1 cellular context compared by ENCODE assay signal in genomic region chr22:43169310-43170130, GRCh38.
A peak's percentile ranks its signal among the peaks of the same experiment; 100 is the strongest.
TF ChIP-seq lines count a peak whose summit lies in the region.

No MANE protein-coding gene starts in this region.

TF ChIP-seq in K562, 482 proteins besides CTCF, POLR2A, EP300 and RAD21:
- TF ChIP-seq POLR2G (IDR thresholded peaks at IDR 0.05; ENCODE audit: low read depth, low read length): 0 out of 2 replicates have a peak, but pooled peaks have one; percentile 23
- no peak for TF ChIP-seq HDAC1 (IDR thresholded peaks at IDR 0.05)
- no peak for TF ChIP-seq RB1 (IDR thresholded peaks at IDR 0.05; ENCODE audit: low read depth)
- peak; percentile 49 for TF ChIP-seq ZFP36 (IDR thresholded peaks at IDR 0.05; ENCODE audit: low read depth, low read length, partially characterized antibody)
- TF ChIP-seq HDAC6 (IDR thresholded peaks at IDR 0.05; ENCODE audit: low read depth, low read length): no peak
- TF ChIP-seq MBD2 (IDR thresholded peaks at IDR 0.05; ENCODE audit: borderline replicate concordance, low read depth): no peak
- no peak for TF ChIP-seq SMAD3 (CRISPR knock-in tag; conservative IDR thresholded peaks at IDR 0.05)
- TF ChIP-seq FOSL1 (tag; conservative IDR thresholded peaks at IDR 0.05): no peak
- TF ChIP-seq KAT2B (IDR thresholded peaks at IDR 0.05; ENCODE audit: low read depth, low read length): no peak
- no peak for TF ChIP-seq CHCHD3 (CRISPR knock-in tag; IDR thresholded peaks at IDR 0.05)
- TF ChIP-seq COPS2 (conservative IDR thresholded peaks at IDR 0.05): no peak
